In genomic region chr4:140037353-140038030, GRCh38 we compare ENCODE assay signal across 1 cellular context.
TF ChIP-seq lines count a peak whose summit lies in the region.

No MANE protein-coding gene starts in this region.

TF ChIP-seq in WTC11, 78 proteins besides CTCF, POLR2A, EP300 and RAD21 (continued from another document):
- TF ChIP-seq ZNF532 (CRISPR knock-in tag; IDR thresholded peaks at IDR 0.05; ENCODE audit: borderline replicate concordance) (no peak), GRHL2 (CRISPR knock-in tag; IDR thresholded peaks at IDR 0.05; ENCODE audit: insufficient replicate concordance, severe bottlenecking) (no peak), ERG (CRISPR knock-in tag; IDR thresholded peaks at IDR 0.05) (no peak)
TF ChIP-seq in WTC11: peak in this region for 0.
